ENCODE assay signal across 1 cellular context in genomic region chr2:100548771-100549170, GRCh38.
TF ChIP-seq lines count a peak whose summit lies in the region.

No MANE protein-coding gene starts in this region.

TF ChIP-seq in GM23338, 12 proteins besides CTCF, POLR2A, EP300 and RAD21 (continued from another document):
- TF ChIP-seq, protein P1, sequence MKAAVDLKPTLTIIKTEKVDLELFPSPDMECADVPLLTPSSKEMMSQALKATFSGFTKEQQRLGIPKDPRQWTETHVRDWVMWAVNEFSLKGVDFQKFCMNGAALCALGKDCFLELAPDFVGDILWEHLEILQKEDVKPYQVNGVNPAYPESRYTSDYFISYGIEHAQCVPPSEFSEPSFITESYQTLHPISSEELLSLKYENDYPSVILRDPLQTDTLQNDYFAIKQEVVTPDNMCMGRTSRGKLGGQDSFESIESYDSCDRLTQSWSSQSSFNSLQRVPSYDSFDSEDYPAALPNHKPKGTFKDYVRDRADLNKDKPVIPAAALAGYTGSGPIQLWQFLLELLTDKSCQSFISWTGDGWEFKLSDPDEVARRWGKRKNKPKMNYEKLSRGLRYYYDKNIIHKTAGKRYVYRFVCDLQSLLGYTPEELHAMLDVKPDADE (IDR thresholded peaks at IDR 0.05): no peak
- TF ChIP-seq POLR2AphosphoS5 (IDR thresholded peaks at IDR 0.05; ENCODE audit: low read depth) (no peak), ZNF331 (CRISPR knock-in tag; IDR thresholded peaks at IDR 0.05; ENCODE audit: low read depth) (no peak), CREB1 (CRISPR knock-in tag; IDR thresholded peaks at IDR 0.05; ENCODE audit: low read depth) (no peak), NANOG (IDR thresholded peaks at IDR 0.05; ENCODE audit: borderline replicate concordance) (no peak), EZH2 (IDR thresholded peaks at IDR 0.05; ENCODE audit: low read depth, unreplicated experiment) (no peak)
- TF ChIP-seq, protein P2, sequence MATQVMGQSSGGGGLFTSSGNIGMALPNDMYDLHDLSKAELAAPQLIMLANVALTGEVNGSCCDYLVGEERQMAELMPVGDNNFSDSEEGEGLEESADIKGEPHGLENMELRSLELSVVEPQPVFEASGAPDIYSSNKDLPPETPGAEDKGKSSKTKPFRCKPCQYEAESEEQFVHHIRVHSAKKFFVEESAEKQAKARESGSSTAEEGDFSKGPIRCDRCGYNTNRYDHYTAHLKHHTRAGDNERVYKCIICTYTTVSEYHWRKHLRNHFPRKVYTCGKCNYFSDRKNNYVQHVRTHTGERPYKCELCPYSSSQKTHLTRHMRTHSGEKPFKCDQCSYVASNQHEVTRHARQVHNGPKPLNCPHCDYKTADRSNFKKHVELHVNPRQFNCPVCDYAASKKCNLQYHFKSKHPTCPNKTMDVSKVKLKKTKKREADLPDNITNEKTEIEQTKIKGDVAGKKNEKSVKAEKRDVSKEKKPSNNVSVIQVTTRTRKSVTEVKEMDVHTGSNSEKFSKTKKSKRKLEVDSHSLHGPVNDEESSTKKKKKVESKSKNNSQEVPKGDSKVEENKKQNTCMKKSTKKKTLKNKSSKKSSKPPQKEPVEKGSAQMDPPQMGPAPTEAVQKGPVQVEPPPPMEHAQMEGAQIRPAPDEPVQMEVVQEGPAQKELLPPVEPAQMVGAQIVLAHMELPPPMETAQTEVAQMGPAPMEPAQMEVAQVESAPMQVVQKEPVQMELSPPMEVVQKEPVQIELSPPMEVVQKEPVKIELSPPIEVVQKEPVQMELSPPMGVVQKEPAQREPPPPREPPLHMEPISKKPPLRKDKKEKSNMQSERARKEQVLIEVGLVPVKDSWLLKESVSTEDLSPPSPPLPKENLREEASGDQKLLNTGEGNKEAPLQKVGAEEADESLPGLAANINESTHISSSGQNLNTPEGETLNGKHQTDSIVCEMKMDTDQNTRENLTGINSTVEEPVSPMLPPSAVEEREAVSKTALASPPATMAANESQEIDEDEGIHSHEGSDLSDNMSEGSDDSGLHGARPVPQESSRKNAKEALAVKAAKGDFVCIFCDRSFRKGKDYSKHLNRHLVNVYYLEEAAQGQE (IDR thresholded peaks at IDR 0.05; ENCODE audit: unreplicated experiment): no peak
